In the genomic region with DNA sequence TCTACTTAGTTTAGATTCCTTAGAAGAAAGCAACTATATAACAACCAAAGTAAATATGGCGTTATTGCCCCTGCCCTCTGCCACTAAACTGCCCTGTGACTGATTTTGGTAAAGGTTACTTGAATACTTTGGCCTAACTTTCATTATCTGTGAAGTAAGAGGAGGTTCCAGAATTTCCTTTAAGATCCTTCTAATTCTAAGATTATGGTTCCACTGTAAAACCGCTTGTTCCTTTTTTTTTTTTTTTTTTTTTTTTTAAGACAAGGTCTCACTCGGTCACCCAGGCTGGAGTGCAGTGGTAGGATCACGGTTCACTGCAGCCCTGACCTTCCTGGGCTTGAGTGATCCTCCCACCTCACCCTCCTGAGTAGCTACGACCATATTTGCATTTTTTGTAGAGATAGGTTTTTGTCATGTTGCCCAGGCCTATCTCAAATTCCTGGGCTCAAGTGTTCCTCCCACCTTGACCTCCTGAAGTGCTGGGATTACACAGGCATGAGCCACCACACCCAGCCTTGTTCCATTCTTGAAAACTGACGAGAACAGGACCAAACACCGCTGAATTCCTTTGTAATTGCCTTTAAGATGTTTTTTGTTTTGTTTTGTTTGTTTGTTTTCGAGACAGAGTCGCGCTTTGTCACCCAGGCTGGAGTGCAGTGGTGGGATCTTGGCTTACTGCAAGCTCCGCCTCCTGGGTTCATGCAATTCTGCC, we compare ENCODE assay signal across 9 cellular contexts. TPM values are rescaled to one million over a fixed set of nuclear protein-coding genes. Genes with fewer than 3 reads are reported as not detected.
DNase-seq lines count a peak whose midpoint lies in the region; ATAC-seq and TF ChIP-seq lines count a peak whose summit lies in the region.
"Had no signal": no experiment of that assay in that cellular context is flagged by ENCODE, and none has a peak within 500 bp of the region (broad histone marks: within the 10 kb centered on the region; RNA-seq: fewer than 3 reads in every experiment).

No MANE protein-coding gene starts in this region.

- no peaks in the 10 kb centered on the region for H3K27me3 Mint-ChIP-seq in activated CD8-positive, alpha-beta memory T cell treated with anti-CD3 and anti-CD28 coated beads, Interleukin-2, amount 10 ng/mL, durations not matched to agents 7 days and 5 days

- H3K4me3 ChIP-seq in adipocyte (ENCODE audit: low read length) (no peak overlapping the region), neutrophil (ENCODE audit: low read depth in 1 of 2, low read length in 1 of 2) (no peak overlapping the region), WERI-Rb-1 (ENCODE audit: low read depth, low read length) (no peak overlapping the region)
- H3K4me3 ChIP-seq: ovary had no signal

- H3K4me1 Mint-ChIP-seq in activated CD8-positive, alpha-beta memory T cell treated with anti-CD3 and anti-CD28 coated beads, Interleukin-2, amount 10 ng/mL, durations not matched to agents 7 days and 5 days: peaks cover 47% of the 10 kb centered on the region

- no peak for DNase-seq in activated CD8-positive, alpha-beta memory T cell treated with anti-CD3 and anti-CD28 coated beads, Interleukin-2, amount 10 ng/mL, durations not matched to agents 7 days and 5 days
- DNase-seq in activated CD8-positive, alpha-beta memory T cell treated with anti-CD3 and anti-CD28 coated beads, Interleukin-2, amount 50 U/mL, for 4 hours: no peak
- DNase-seq in adipocyte (ENCODE audit: low read depth) (peak; percentile 18), WERI-Rb-1 (no peak), anterior cingulate cortex (lab: John Stamatoyannopoulos, UW) (no peak), NCI-H1694 treated with DMSO at 0.1 percent for 48 hours (lab: John Stamatoyannopoulos, UW) (no peak)

- TF ChIP-seq CTCF in neutrophil (IDR thresholded peaks at IDR 0.05) (no peak), WERI-Rb-1 (IDR thresholded peaks at IDR 0.05; ENCODE audit: low read depth, low read length) (no peak)

- H3K36me3 Mint-ChIP-seq in activated CD8-positive, alpha-beta memory T cell treated with anti-CD3 and anti-CD28 coated beads, Interleukin-2, amount 10 ng/mL, durations not matched to agents 7 days and 5 days: peaks cover 42% of the 10 kb centered on the region

- H3K27ac ChIP-seq in neutrophil: peak overlapping the region; percentile 36
- H3K27ac ChIP-seq in WERI-Rb-1: no peak overlapping the region

- no peak overlapping the region for H3K4me3 Mint-ChIP-seq in activated CD8-positive, alpha-beta memory T cell treated with anti-CD3 and anti-CD28 coated beads, Interleukin-2, amount 10 ng/mL, durations not matched to agents 7 days and 5 days

- H3K9ac ChIP-seq in adipocyte (ENCODE audit: low read length): no peak overlapping the region

- CTCF ChIA-PET in activated CD8-positive, alpha-beta memory T cell treated with anti-CD3 and anti-CD28 coated beads, Interleukin-2, amount 10 ng/mL, durations not matched to agents 7 days and 5 days (lab: Charles Lee): interaction anchor here (1.3 kb wide), 1 partner anchor 502 kb away, joined by 3 read pairs; no protein-coding TSS in a partner anchor

- no peaks in the 10 kb centered on the region for H3K9me3 ChIP-seq in adipocyte (ENCODE audit: control insufficient read depth, low read length)
- H3K9me3 ChIP-seq in neutrophil: no peaks in the 10 kb centered on the region
- H3K9me3 ChIP-seq in WERI-Rb-1 (ENCODE audit: severe bottlenecking): no peaks in the 10 kb centered on the region
- H3K9me3 ChIP-seq: ovary had no signal

- no peaks in the 10 kb centered on the region for H3K27me3 ChIP-seq in adipocyte (replicated peaks; ENCODE audit: control insufficient read depth, insufficient read depth, low read length)
- no peaks in the 10 kb centered on the region for H3K27me3 ChIP-seq in neutrophil
- H3K27me3 ChIP-seq in WERI-Rb-1 (ENCODE audit: insufficient read depth, low read depth, severe bottlenecking): no peaks in the 10 kb centered on the region
- H3K27me3 ChIP-seq: ovary had no signal

- ATAC-seq in activated CD8-positive, alpha-beta memory T cell treated with anti-CD3 and anti-CD28 coated beads, Interleukin-2, amount 10 ng/mL, durations not matched to agents 7 days and 5 days: no peak
- peak; percentile 80 for ATAC-seq in HG03354 (IDR thresholded peaks at IDR 0.05; ENCODE audit: poor library complexity, severe bottlenecking, unreplicated experiment)

- H3K36me3 ChIP-seq in adipocyte (ENCODE audit: control insufficient read depth, insufficient read depth, low read length, severe bottlenecking): peaks cover 35% of the 10 kb centered on the region
- peaks cover 22% of the 10 kb centered on the region for H3K36me3 ChIP-seq in neutrophil
- H3K36me3 ChIP-seq in WERI-Rb-1: peaks cover 79% of the 10 kb centered on the region
- H3K36me3 ChIP-seq: ovary had no signal

- H3K27ac Mint-ChIP-seq in activated CD8-positive, alpha-beta memory T cell treated with anti-CD3 and anti-CD28 coated beads, Interleukin-2, amount 10 ng/mL, durations not matched to agents 7 days and 5 days: peak overlapping the region; percentile 49

- H3K4me1 ChIP-seq in adipocyte (ENCODE audit: control insufficient read depth, insufficient read depth, low read length) (peaks cover 17% of the 10 kb centered on the region), neutrophil (ENCODE audit: control insufficient read depth in 1 of 2, insufficient read depth in 1 of 2, low read depth in 1 of 2, low read length in 1 of 2) (peaks cover 0 to 3% of the 10 kb centered on the region in 2 experiments)

- H3K9me3 Mint-ChIP-seq in activated CD8-positive, alpha-beta memory T cell treated with anti-CD3 and anti-CD28 coated beads, Interleukin-2, amount 10 ng/mL, durations not matched to agents 7 days and 5 days (ENCODE audit: low read depth): no peaks in the 10 kb centered on the region

RNA-seq across cellular contexts. Expression of gene PDS5A, which starts 7.0 kb away (rescaled TPM):
- 100 to 1,000 TPM; 115 to 116 TPM for total RNA-seq in activated CD8-positive, alpha-beta memory T cell treated with anti-CD3 and anti-CD28 coated beads, Interleukin-2, amount 10 ng/mL, durations not matched to agents 7 days and 5 days
